ENCODE assay signal across 8 cellular contexts in the genomic region with DNA sequence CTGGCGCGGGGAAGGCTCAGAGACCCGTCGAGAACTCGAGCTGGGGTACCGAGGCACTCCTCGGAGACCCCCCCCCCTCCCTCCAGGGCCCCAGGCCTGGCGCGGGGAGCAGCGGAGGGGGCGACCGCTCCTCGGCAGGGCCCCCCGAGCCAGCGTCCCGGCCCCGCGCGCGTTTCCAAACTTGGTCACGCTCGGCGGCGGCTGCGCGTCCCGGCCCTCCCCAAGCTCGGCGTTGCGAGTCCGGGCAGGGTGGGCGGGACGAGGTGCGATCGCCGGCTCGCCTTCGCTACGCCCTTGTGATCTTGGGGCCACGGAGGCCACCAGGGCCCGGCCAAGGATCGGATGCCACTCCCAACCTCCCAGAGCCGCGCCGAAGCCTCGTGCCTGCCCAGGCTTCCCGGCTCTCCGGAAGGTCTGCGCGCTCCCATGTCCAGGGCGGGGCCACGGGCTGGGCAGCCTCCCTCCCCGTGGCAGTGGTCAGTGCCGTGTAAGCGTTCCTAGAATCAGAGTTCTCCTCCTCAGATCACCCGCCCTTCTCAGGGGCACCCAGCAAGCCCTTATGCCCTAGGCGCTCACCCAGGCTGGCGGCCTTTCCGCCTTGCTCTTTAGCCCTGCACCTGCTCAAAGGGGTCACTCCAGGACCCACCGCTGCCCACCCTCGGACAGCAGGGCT. TPM values are rescaled to one million over a fixed set of nuclear protein-coding genes. Genes with fewer than 3 reads are reported as not detected.
DNase-seq lines count a peak whose midpoint lies in the region; ATAC-seq and TF ChIP-seq lines count a peak whose summit lies in the region.

No MANE protein-coding gene starts in this region.

- POLR2A ChIA-PET in MCF 10A (lab: Yijun Ruan, JAX), result interaction anchor here (1.2 to 5.2 kb wide), 5 partner anchors 8 to 139 kb away, joined by 3 to 40 read pairs (median 6); a partner anchor contains a TSS

- no peaks in the 10 kb centered on the region for H3K27me3 Mint-ChIP-seq in MCF 10A (ENCODE audit: insufficient read depth, unreplicated experiment)

- H3K27me3 ChIP-seq in breast epithelium (no peaks in the 10 kb centered on the region), left lung (peaks cover 0 to 9% of the 10 kb centered on the region in 2 donors), thoracic aorta (replicated peaks; ENCODE audit: insufficient read depth) (no peaks in the 10 kb centered on the region)

- H3K4me3 ChIP-seq in breast epithelium, result peak overlapping the region; percentile 43 to 70 (median 53)
- H3K4me3 ChIP-seq in coronary artery, result peak overlapping the region; percentile 74
- peak overlapping the region; percentile 38 to 52 for H3K4me3 ChIP-seq in left lung
- H3K4me3 ChIP-seq in thoracic aorta, result peak overlapping the region; percentile 74

- H3K36me3 ChIP-seq in breast epithelium (no peaks in the 10 kb centered on the region), left lung (peaks cover 0 to 13% of the 10 kb centered on the region in 2 donors), thoracic aorta (peaks cover 3% of the 10 kb centered on the region)

- H3K9me3 Mint-ChIP-seq in MCF 10A (ENCODE audit: unreplicated experiment), result no peaks in the 10 kb centered on the region

- peak; percentile 81 for ATAC-seq in left lung
- ATAC-seq in thoracic aorta (ENCODE audit: insufficient number of reproducible peaks, low FRiP score, low read depth), result peak; percentile 22

- H3K4me1 Mint-ChIP-seq in MCF 10A (ENCODE audit: insufficient read depth, unreplicated experiment), result peaks cover 14% of the 10 kb centered on the region

- H3K4me1 ChIP-seq in breast epithelium (peaks cover 7% of the 10 kb centered on the region in 2 donors), left lung (peaks cover 18 to 25% of the 10 kb centered on the region in 2 donors), thoracic aorta (ENCODE audit: control insufficient read depth in 1 of 2, low read depth in 2 of 2) (peaks cover 20 to 39% of the 10 kb centered on the region in 2 donors)

- BruUV-seq in MCF 10A (replicated peaks; lab: Mats Ljungman, UMichigan), result no TSS peak

- no peak for TF ChIP-seq POLR2A in breast epithelium (IDR thresholded peaks at IDR 0.05)

- intact Hi-C loops in breast epithelium (cut with DNase I; ENCODE audit: low total_unique reads) (loop anchor here (5.0 kb wide), 1 partner anchor 125 kb away; a partner anchor contains a TSS), MCF 10A (cut with micrococcal nuclease) (no loop called here), left lung (cut with DNase I) (loop anchor here in 1 of 2 donors (10.0 kb wide), 1 partner anchor 133 kb away; no protein-coding TSS in a partner anchor)

- no peaks in the 10 kb centered on the region for H3K36me3 Mint-ChIP-seq in MCF 10A (ENCODE audit: insufficient read depth, unreplicated experiment)

- TF ChIP-seq CTCF in breast epithelium (IDR thresholded peaks at IDR 0.05), result no peak
- TF ChIP-seq CTCF in MCF 10A (IDR thresholded peaks at IDR 0.05; ENCODE audit: unreplicated experiment), result no peak
- no peak for TF ChIP-seq CTCF in coronary artery (IDR thresholded peaks at IDR 0.05)
- TF ChIP-seq CTCF in left lung (IDR thresholded peaks at IDR 0.05), result no peak
- TF ChIP-seq CTCF in thoracic aorta (IDR thresholded peaks at IDR 0.05), result no peak

- DNase-seq in breast epithelium (ENCODE audit: low spot score in 2 of 2), result peak in 1 of 2 donors; percentile 60
- DNase-seq in MCF 10A (ENCODE audit: unreplicated experiment), result no peak
- DNase-seq in coronary artery (ENCODE audit: low spot score), result no peak
- peak; percentile 78 to 91 for DNase-seq in left lung
- DNase-seq in thoracic aorta (ENCODE audit: low spot score), result peak; percentile 41
- no peak for DNase-seq in stimulated activated CD4-positive, alpha-beta T cell treated with anti-CD3 and anti-CD28 coated beads, Interleukin-12 subunit alpha, Interleukin-12 subunit beta, amount 100 ng/mL, for 4 hours
- DNase-seq in NCI-H2196 treated with DMSO at 0.1 percent for 48 hours (lab: John Stamatoyannopoulos, UW; ENCODE audit: unreplicated experiment), result no peak
- DNase-seq in NCI-H2107 treated with DMSO at 0.1 percent for 48 hours (lab: John Stamatoyannopoulos, UW; ENCODE audit: unreplicated experiment), result no peak

- H3K9me3 ChIP-seq in breast epithelium (no peaks in the 10 kb centered on the region), left lung (no peaks in the 10 kb centered on the region), thoracic aorta (no peaks in the 10 kb centered on the region)

- H3K4me3 Mint-ChIP-seq in MCF 10A (ENCODE audit: unreplicated experiment), result no peak overlapping the region

- peak overlapping the region; percentile 67 to 74 for H3K27ac ChIP-seq in breast epithelium
- H3K27ac ChIP-seq in coronary artery, result peak overlapping the region; percentile 86 to 96
- H3K27ac ChIP-seq in left lung, result peak overlapping the region; percentile 79 to 82
- peak overlapping the region; percentile 80 to 87 for H3K27ac ChIP-seq in thoracic aorta

- CTCF ChIA-PET in MCF 10A (lab: Yijun Ruan, JAX), result interaction anchor here (0.9 to 15.7 kb wide), 3 partner anchors 8 to 134 kb away, joined by 3 to 418 read pairs (median 3); a partner anchor contains a TSS

- H3K27ac Mint-ChIP-seq in MCF 10A (ENCODE audit: low read depth, unreplicated experiment), result no peak overlapping the region

RNA-seq across cellular contexts. Expression of a gene that starts 12.0 kb away (rescaled TPM):
- total RNA-seq in breast epithelium (10 to 100 TPM in 1 of 3 donors, 1 to 10 TPM in 2; 7.5 to 10.7 (median 8.2) TPM), MCF 10A (2022) (54.1 and 59.3 TPM in 2 replicates), left lung (10 to 100 TPM; 39.2 to 39.8 TPM), thoracic aorta (10 to 100 TPM; 16.2 to 16.6 TPM)

Comparison
In these comparisons a context has a peak if more than half of its experiments do, and no peak if none do; other contexts are left out.
1. DNase-seq: peak in left lung (2 of 2) and thoracic aorta (single experiment); none in MCF 10A (single experiment), coronary artery (single experiment), stimulated activated CD4-positive, alpha-beta T cell treated with anti-CD3 and anti-CD28 coated beads, Interleukin-12 subunit alpha, Interleukin-12 subunit beta, amount 100 ng/mL, for 4 hours (single experiment), NCI-H2196 treated with DMSO at 0.1 percent for 48 hours (single experiment) and NCI-H2107 treated with DMSO at 0.1 percent for 48 hours (single experiment).
2. Peak in every context shown above with its lines, with median percentiles within 50 percentile points of each other: H3K27ac ChIP-seq and H3K4me3 ChIP-seq.